Comparison of ENCODE assay signal across 16 cellular contexts in the genomic region with DNA sequence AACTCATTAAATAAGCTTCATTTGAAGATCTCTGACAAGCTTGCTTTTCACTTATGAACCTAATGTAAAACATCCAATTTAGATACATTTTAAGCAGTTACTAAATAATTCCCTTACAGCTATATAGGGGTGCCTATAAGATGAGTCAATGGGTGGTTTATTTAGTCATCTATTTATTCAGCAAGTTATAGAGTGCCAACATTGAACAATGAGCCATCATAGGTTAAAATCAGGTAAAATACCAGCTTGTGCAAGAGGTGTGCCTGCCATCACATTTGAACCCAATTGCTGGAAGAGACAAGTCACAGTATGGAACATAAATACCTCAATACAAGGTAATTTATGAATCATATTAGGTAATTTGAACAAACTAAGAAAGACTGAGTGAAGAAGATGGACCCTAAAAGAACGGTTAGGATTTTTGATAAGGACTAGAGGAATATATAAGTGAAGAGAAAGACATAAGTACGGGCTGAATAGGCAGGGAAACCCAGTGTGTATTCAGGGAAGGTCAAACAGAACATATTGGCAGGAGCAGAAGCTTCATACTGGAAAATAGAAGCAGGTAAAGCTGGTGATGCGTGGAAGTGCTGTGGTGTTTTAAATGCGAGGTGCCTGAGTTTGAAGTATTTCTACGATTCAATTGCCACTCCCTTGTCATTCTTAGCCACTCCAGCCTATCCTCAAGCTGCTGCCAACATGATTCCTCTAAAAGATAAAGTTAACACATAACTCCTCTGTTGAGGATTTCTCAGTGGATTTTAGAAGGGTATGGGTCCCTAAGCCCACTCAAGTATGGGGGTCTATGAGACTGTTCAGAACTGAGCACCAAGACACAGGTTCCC. TPM values are rescaled to one million over a fixed set of nuclear protein-coding genes. Genes with fewer than 3 reads are reported as not detected.
DNase-seq lines count a peak whose midpoint lies in the region; ATAC-seq, FAIRE-seq and TF ChIP-seq lines count a peak whose summit lies in the region.
"Had no signal": no experiment of that assay in that cellular context is flagged by ENCODE, and none has a peak within 500 bp of the region (broad histone marks: within the 10 kb centered on the region; RNA-seq: fewer than 3 reads in every experiment).

No MANE protein-coding gene starts in this region.

- peak; percentile 37 to 53 for ATAC-seq in activated T-cell treated with anti-CD3 and anti-CD28 coated beads, Interleukin-2, amount 50 U/mL, for 4 hours
- peak; percentile 70 for ATAC-seq in stimulated activated naive CD8-positive, alpha-beta T cell treated with anti-CD3 and anti-CD28 coated beads, Interleukin-15, Interleukin-2, amounts not matched to agents 100 U/mL and 50 U/mL, for 24 hours

- in situ Hi-C loops in GM13977 (cut with MboI; ENCODE audit: low pct_unique_long_range_greater_than_20kb, low sequenced_read_pairs, unreplicated experiment) = loop anchor here (25.0 kb wide), 1 partner anchor 343 kb away; no protein-coding TSS in a partner anchor

- peaks cover 50% of the 10 kb centered on the region for H3K4me1 Mint-ChIP-seq in activated T-cell treated with anti-CD3 and anti-CD28 coated beads, Interleukin-2, amount 50 U/mL, for 4 hours (ENCODE audit: low read depth)
- peaks cover 42% of the 10 kb centered on the region for H3K4me1 Mint-ChIP-seq in type B pancreatic cell (ENCODE audit: unreplicated experiment)

- FAIRE-seq in RCC 7860 (lab: Jason Lieb, UNC) = peak; percentile 84

- DNase-seq in activated T-cell treated with anti-CD3 and anti-CD28 coated beads, Interleukin-2, amount 50 U/mL, for 4 hours = no peak
- DNase-seq in activated T-cell treated with anti-CD3 and anti-CD28 coated beads, Interleukin-2, amount 50 U/mL, for 48 hours = no peak
- DNase-seq in RCC 7860 (ENCODE audit: low spot score) = peak; percentile 57
- peak; percentile 82 for DNase-seq in epithelial cell of prostate (ENCODE audit: low read depth, low spot score)
- no peak for DNase-seq in stimulated activated naive CD8-positive, alpha-beta T cell treated with anti-CD3 and anti-CD28 coated beads, Interleukin-15, Interleukin-2, amounts not matched to agents 100 U/mL and 50 U/mL, for 24 hours
- no peak for DNase-seq in type B pancreatic cell (ENCODE audit: extremely low spot score, unreplicated experiment)
- no peak for DNase-seq in retina
- DNase-seq in GM13977 (ENCODE audit: low spot score) = no peak
- DNase-seq: activated naive CD4-positive, alpha-beta T cell treated with anti-CD3 and anti-CD28 coated beads, Interleukin-2, amount 50 U/mL, for 16 hours; CD8-positive, alpha-beta memory T cell; DND-41; head of caudate nucleus; immature natural killer cell; T-helper 1 cell had no signal

- no peak overlapping the region for H3K27ac Mint-ChIP-seq in type B pancreatic cell
- H3K27ac Mint-ChIP-seq: immature natural killer cell had no signal

- no peaks in the 10 kb centered on the region for H3K9me3 Mint-ChIP-seq in activated T-cell treated with anti-CD3 and anti-CD28 coated beads, Interleukin-2, amount 50 U/mL, for 4 hours
- H3K9me3 Mint-ChIP-seq in type B pancreatic cell = no peaks in the 10 kb centered on the region
- H3K9me3 Mint-ChIP-seq: CD8-positive, alpha-beta memory T cell; immature natural killer cell; neural crest cell had no signal

- H3K36me3 Mint-ChIP-seq in activated T-cell treated with anti-CD3 and anti-CD28 coated beads, Interleukin-2, amount 50 U/mL, for 4 hours (ENCODE audit: insufficient read depth) = no peaks in the 10 kb centered on the region
- peaks cover 4% of the 10 kb centered on the region for H3K36me3 Mint-ChIP-seq in type B pancreatic cell
- H3K36me3 Mint-ChIP-seq: CD8-positive, alpha-beta memory T cell; immature natural killer cell had no signal

- peak overlapping the region; percentile 14 for H3K4me3 Mint-ChIP-seq in activated T-cell treated with anti-CD3 and anti-CD28 coated beads, Interleukin-2, amount 50 U/mL, for 4 hours
- no peak overlapping the region for H3K4me3 Mint-ChIP-seq in type B pancreatic cell
- H3K4me3 Mint-ChIP-seq: CD8-positive, alpha-beta memory T cell; immature natural killer cell; neural crest cell had no signal

- H3K27ac ChIP-seq in epithelial cell of prostate = peak overlapping the region; percentile 100

- H3K27me3 Mint-ChIP-seq in activated T-cell treated with anti-CD3 and anti-CD28 coated beads, Interleukin-2, amount 50 U/mL, for 4 hours (ENCODE audit: low read depth) = no peaks in the 10 kb centered on the region
- H3K27me3 Mint-ChIP-seq in type B pancreatic cell = peaks cover 3% of the 10 kb centered on the region

- TF ChIP-seq CTCF in type B pancreatic cell (conservative IDR thresholded peaks at IDR 0.05) = no peak
- no peak for TF ChIP-seq CTCF in GM13977 (IDR thresholded peaks at IDR 0.05; ENCODE audit: extremely low read depth, insufficient read depth, missing control alignments)

RNA-seq across cellular contexts. Expression of gene STAT4, which starts 18.9 kb away (rescaled TPM):
- 10 to 100 TPM; 46.0 to 71.7 (median 69.5) TPM for total RNA-seq in activated T-cell treated with anti-CD3 and anti-CD28 coated beads, Interleukin-2, amount 50 U/mL, for 4 hours
- 2.1 TPM in 2 replicates for total RNA-seq in type B pancreatic cell (ENCODE audit: low replicate concordance)
- total RNA-seq: HT-29 had no signal

Comparison
In these comparisons a context has a peak if more than half of its experiments do, and no peak if none do; other contexts are left out.
1. DNase-seq: peak in RCC 7860 (single experiment) and epithelial cell of prostate (single experiment); none in activated T-cell treated with anti-CD3 and anti-CD28 coated beads, Interleukin-2, amount 50 U/mL, for 4 hours (single experiment), activated T-cell treated with anti-CD3 and anti-CD28 coated beads, Interleukin-2, amount 50 U/mL, for 48 hours (0 of 2), stimulated activated naive CD8-positive, alpha-beta T cell treated with anti-CD3 and anti-CD28 coated beads, Interleukin-15, Interleukin-2, amounts not matched to agents 100 U/mL and 50 U/mL, for 24 hours (single experiment), type B pancreatic cell (single experiment), retina (single experiment) and GM13977 (single experiment).
2. RNA of gene STAT4, which starts 18.9 kb away (total RNA-seq): 46.0 to 71.7 TPM in activated T-cell treated with anti-CD3 and anti-CD28 coated beads, Interleukin-2, amount 50 U/mL, for 4 hours; 2.1 TPM in type B pancreatic cell; every median in the first group is over 10 times any median in the second.